ENCODE assay signal across 8 cellular contexts in the genomic region with DNA sequence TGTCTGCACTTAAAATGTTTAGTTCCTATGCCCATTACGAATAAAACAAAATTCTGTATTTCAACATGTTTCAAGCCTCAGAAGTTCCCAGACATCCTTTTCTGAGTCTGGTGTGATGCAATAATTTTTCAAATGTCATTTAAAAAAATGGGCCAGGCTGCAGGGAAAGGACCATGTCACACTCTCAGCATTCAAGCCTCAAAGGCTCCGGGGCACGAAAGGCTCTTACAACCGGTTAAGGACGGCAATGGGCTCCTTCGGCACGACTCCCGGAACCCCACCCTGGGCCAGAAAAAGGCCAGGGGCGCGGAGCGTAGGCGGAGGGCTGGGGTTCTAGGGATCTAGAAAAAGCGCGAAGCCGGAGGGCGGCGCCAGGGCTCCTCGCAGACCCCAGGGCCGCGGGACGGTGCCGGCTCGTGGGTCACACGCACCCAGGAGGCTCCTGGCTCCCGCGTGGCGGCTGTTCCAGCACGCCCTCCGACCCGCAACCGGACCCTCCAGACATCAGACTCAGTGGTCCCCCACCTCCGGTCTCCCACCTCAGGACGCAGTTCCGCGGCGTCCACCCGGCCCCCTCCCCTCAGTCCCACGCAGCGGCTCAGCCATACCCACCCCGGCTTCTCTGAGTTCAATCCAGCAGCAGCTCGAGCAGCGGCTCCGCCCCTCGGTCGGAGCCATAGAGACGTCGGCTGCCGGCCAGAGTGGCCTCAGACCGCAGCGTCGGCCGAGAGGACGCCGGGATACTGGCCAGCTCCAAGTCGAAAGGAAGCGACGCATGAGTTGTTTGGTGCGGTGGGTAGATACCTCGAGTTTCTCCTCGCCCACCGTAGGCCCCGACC. TPM values are rescaled to one million over a fixed set of nuclear protein-coding genes. Genes with fewer than 3 reads are reported as not detected.
DNase-seq lines count a peak whose midpoint lies in the region; ATAC-seq and TF ChIP-seq lines count a peak whose summit lies in the region.

A gene with protein sequence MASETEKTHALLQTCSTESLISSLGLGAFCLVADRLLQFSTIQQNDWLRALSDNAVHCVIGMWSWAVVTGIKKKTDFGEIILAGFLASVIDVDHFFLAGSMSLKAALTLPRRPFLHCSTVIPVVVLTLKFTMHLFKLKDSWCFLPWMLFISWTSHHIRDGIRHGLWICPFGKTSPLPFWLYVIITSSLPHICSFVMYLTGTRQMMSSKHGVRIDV (minus strand): TSS at position 656 of the 839 bp plus-strand sequence. CDS start 29,896 bp downstream, outside the sequence.

- TF ChIP-seq EP300 in upper lobe of left lung (IDR thresholded peaks at IDR 0.05), result peak in 1 of 4 donors; percentile 54

- H3K4me1 ChIP-seq in adipocyte (ENCODE audit: control insufficient read depth, insufficient read depth, low read length) (peaks cover 17% of the 10 kb centered on the region), cardiac muscle cell (ENCODE audit: low read depth) (peaks cover 4% of the 10 kb centered on the region), upper lobe of left lung (peaks cover 9 to 27% (median 13%) of the 10 kb centered on the region in 4 donors)

- H3K9ac ChIP-seq in adipocyte (ENCODE audit: low read length), result peak within 1 kb of the TSS; percentile 97

- DNase-seq in GM12865 (ENCODE audit: low read depth) (peak; percentile 96), NCI-H1417 (lab: John Stamatoyannopoulos, UW) (peak; percentile 95 to 98 (median 96)), T follicular helper cell (ENCODE audit: low read depth) (peak; percentile 65), adipocyte (ENCODE audit: low read depth) (peak; percentile 97), cardiac muscle cell (ENCODE audit: low read depth in 1 of 2, low spot score in 1 of 2) (peak; percentile 95 to 97), pons (ENCODE audit: low spot score) (peak; percentile 94), upper lobe of left lung (peak; percentile 95 to 96)

- H3K9me3 ChIP-seq in adipocyte (ENCODE audit: control insufficient read depth, low read length) (no peaks in the 10 kb centered on the region), cardiac muscle cell (ENCODE audit: low read depth) (no peaks in the 10 kb centered on the region), upper lobe of left lung (no peaks in the 10 kb centered on the region)

- H3K36me3 ChIP-seq in adipocyte (ENCODE audit: control insufficient read depth, insufficient read depth, low read length, severe bottlenecking) (no peaks in the 10 kb centered on the region), cardiac muscle cell (no peaks in the 10 kb centered on the region), upper lobe of left lung (no peaks in the 10 kb centered on the region)

- peak; percentile 57 to 95 (median 80) for TF ChIP-seq POLR2A in upper lobe of left lung (IDR thresholded peaks at IDR 0.05)

- H3K4me3 ChIP-seq in GM12865 (ENCODE audit: low read depth, low read length) (peak within 1 kb of the TSS; percentile 83), adipocyte (ENCODE audit: low read length) (peak within 1 kb of the TSS; percentile 89), cardiac muscle cell (peak within 1 kb of the TSS; percentile 78), upper lobe of left lung (peak within 1 kb of the TSS; percentile 65 to 91 (median 74))

- no peak for TF ChIP-seq CTCF in GM12865 (IDR thresholded peaks at IDR 0.05; ENCODE audit: insufficient read depth, low read depth, low read length, missing control alignments)
- TF ChIP-seq CTCF in cardiac muscle cell (IDR thresholded peaks at IDR 0.05; ENCODE audit: low read depth, low read length), result no peak
- no peak for TF ChIP-seq CTCF in upper lobe of left lung (IDR thresholded peaks at IDR 0.05)

- peak within 1 kb of the TSS; percentile 87 for H3K27ac ChIP-seq in cardiac muscle cell
- H3K27ac ChIP-seq in upper lobe of left lung, result peak within 1 kb of the TSS; percentile 94 to 99 (median 96)

- peak; percentile 95 for ATAC-seq in HG02759 (IDR thresholded peaks at IDR 0.05; ENCODE audit: unreplicated experiment)
- peak; percentile 99 for ATAC-seq in upper lobe of left lung (ENCODE audit: low FRiP score in 2 of 2)

- 1 to 2% methylated on average over 18 to 25 of the region's 62 CpGs for WGBS in upper lobe of left lung, 2 donors

- no peaks in the 10 kb centered on the region for H3K27me3 ChIP-seq in adipocyte (replicated peaks; ENCODE audit: control insufficient read depth, insufficient read depth, low read length)
- H3K27me3 ChIP-seq in cardiac muscle cell, result no peaks in the 10 kb centered on the region
- no peaks in the 10 kb centered on the region for H3K27me3 ChIP-seq in upper lobe of left lung

RNA-seq across cellular contexts. Expression of the gene that starts here (rescaled TPM):
- 3.1 TPM in 2 replicates for total RNA-seq in cardiac muscle cell
- 8.8 and 8.9 TPM in 2 replicates for polyA plus RNA-seq in cardiac muscle cell
- total RNA-seq in upper lobe of left lung, result 10 to 100 TPM in 4 of 6 donors, 1 to 10 TPM in 2; 3.6 to 27.2 (median 12.3) TPM

Comparison
In these comparisons a context has a peak if more than half of its experiments do, and no peak if none do; other contexts are left out.
1. Peak in every context shown above with its lines: DNase-seq, ATAC-seq, H3K4me3 ChIP-seq and H3K27ac ChIP-seq.